ENCODE assay signal across 8 cellular contexts in genomic region chr4:87975466-87975865, GRCh38. TPM values are rescaled to one million over a fixed set of nuclear protein-coding genes. Genes with fewer than 3 reads are reported as not detected.
DNase-seq lines count a peak whose midpoint lies in the region; ATAC-seq and TF ChIP-seq lines count a peak whose summit lies in the region.

Gene SPP1, plus strand, starts transcription at chr4:87975714. Its CDS starts 1,182 bp downstream, at chr4:87976896.

- no peak within 1 kb of the TSS for H3K27ac Mint-ChIP-seq in activated CD8-positive, alpha-beta T cell treated with anti-CD3 and anti-CD28 coated beads for 36 hours

- TF ChIP-seq CTCF in activated CD8-positive, alpha-beta T cell treated with anti-CD3 and anti-CD28 coated beads for 36 hours (IDR thresholded peaks at IDR 0.05) = no peak

- no peaks in the 10 kb centered on the region for H3K36me3 Mint-ChIP-seq in activated CD8-positive, alpha-beta T cell treated with anti-CD3 and anti-CD28 coated beads for 36 hours (ENCODE audit: low read depth)

- CTCF ChIA-PET in activated CD8-positive, alpha-beta T cell treated with anti-CD3 and anti-CD28 coated beads for 36 hours (lab: Charles Lee) = interaction anchor here (0.7 to 3.6 kb wide), 3 partner anchors 12 to 126 kb away, joined by 5 to 29 read pairs (median 20); no protein-coding TSS in a partner anchor

- POLR2A ChIA-PET in activated CD8-positive, alpha-beta T cell treated with anti-CD3 and anti-CD28 coated beads for 36 hours (lab: Charles Lee) = no interaction called here

- no peak within 1 kb of the TSS for H3K4me3 Mint-ChIP-seq in activated CD8-positive, alpha-beta T cell treated with anti-CD3 and anti-CD28 coated beads for 36 hours

- peaks cover 29% of the 10 kb centered on the region for H3K27me3 Mint-ChIP-seq in activated CD8-positive, alpha-beta T cell treated with anti-CD3 and anti-CD28 coated beads for 36 hours

- H3K4me1 Mint-ChIP-seq in activated CD8-positive, alpha-beta T cell treated with anti-CD3 and anti-CD28 coated beads for 36 hours (ENCODE audit: low read depth) = peaks cover 7% of the 10 kb centered on the region

- DNase-seq in ELR (ENCODE audit: low read depth) = peak; percentile 56
- peak; percentile 34 for DNase-seq in LHCN-M2 (ENCODE audit: low read depth)
- peak; percentile 37 for DNase-seq in activated CD8-positive, alpha-beta T cell treated with anti-CD3 and anti-CD28 coated beads for 36 hours
- DNase-seq in iPS DF 4.7 (ENCODE audit: extremely low read depth, low spot score) = peak; percentile 66
- DNase-seq in stimulated activated CD4-positive, alpha-beta T cell treated with anti-CD3 and anti-CD28 coated beads, TNF-alpha, amount 100 ng/mL, for 48 hours (ENCODE audit: low read depth in 3 of 3) = peak in 2 of 3 donors; percentile 9
- DNase-seq in DMS79 treated with DMSO at 0.1 percent for 48 hours (lab: John Stamatoyannopoulos, UW) = no peak
- no peak for DNase-seq in cerebellar nuclear complex (lab: John Stamatoyannopoulos, UW)

- H3K9me3 Mint-ChIP-seq in activated CD8-positive, alpha-beta T cell treated with anti-CD3 and anti-CD28 coated beads for 36 hours = no peaks in the 10 kb centered on the region

- intact Hi-C loops in activated CD8-positive, alpha-beta T cell treated with anti-CD3 and anti-CD28 coated beads for 36 hours (cut with micrococcal nuclease) = no loop called here

- ATAC-seq in GM21447 (IDR thresholded peaks at IDR 0.05; ENCODE audit: unreplicated experiment) = peak; percentile 85
- peak; percentile 65 for ATAC-seq in activated CD8-positive, alpha-beta T cell treated with anti-CD3 and anti-CD28 coated beads for 36 hours

RNA-seq across cellular contexts. Expression of gene SPP1, which starts in this region (rescaled TPM):
- total RNA-seq in LHCN-M2 (2014; rRNA removed) = 0.11 TPM in 1 of 2 replicates, not detected in the other
- polyA plus RNA-seq in LHCN-M2 (2012) = 0.57 TPM
- not detected for total RNA-seq in activated CD8-positive, alpha-beta T cell treated with anti-CD3 and anti-CD28 coated beads for 36 hours

Comparison
In these comparisons a context has a peak if more than half of its experiments do, and no peak if none do; other contexts are left out.
1. Peak in DNase-seq in LHCN-M2; RNA of the gene not detected or under 1 TPM.
2. Peak in DNase-seq and ATAC-seq in activated CD8-positive, alpha-beta T cell treated with anti-CD3 and anti-CD28 coated beads for 36 hours; RNA of the gene not detected or under 1 TPM.
3. DNase-seq: peak in ELR (single experiment), iPS DF 4.7 (single experiment) and stimulated activated CD4-positive, alpha-beta T cell treated with anti-CD3 and anti-CD28 coated beads, TNF-alpha, amount 100 ng/mL, for 48 hours (2 of 3); none in DMS79 treated with DMSO at 0.1 percent for 48 hours (single experiment) and cerebellar nuclear complex (0 of 2).